18 cellular contexts compared by ENCODE assay signal in the genomic region with DNA sequence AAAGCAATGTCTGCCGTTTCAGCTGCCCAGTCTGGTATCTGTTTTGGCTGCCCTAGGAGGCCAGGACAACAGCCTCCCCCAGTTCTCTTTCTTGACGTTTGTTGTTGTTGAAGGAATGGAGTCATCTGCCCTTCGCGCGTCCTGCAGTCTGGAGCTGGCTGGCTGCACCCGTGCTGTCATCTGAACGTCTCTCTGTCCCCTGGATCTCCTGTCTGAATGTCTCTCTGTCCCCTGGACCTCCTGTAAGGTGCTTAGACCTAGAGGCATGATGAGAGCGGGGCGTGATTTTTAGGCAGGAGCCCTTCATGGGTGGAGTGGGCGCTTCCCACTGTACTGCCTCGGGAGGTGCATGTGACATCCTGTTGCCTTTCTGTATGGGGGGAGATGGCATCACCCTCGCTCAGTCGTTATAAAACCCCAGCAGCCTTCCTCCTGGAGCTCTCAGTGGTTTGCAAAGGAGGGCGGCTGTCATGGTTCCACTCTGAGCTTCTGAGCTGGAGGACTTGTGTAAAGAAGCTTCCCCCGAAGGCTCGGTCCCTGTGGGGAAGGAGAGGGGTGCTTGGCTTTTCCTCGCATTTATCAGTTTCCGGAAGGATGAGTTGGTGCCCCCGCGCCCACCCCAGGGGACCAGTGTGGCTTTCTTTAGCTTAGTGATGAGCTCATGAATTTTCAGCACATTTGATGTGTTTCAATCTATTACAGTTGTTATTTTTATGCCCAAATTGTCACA. TPM values are rescaled to one million over a fixed set of nuclear protein-coding genes. Genes with fewer than 3 reads are reported as not detected.
"Had no signal": no experiment of that assay in that cellular context is flagged by ENCODE, and none has a peak within 500 bp of the region (broad histone marks: within the 10 kb centered on the region; RNA-seq: fewer than 3 reads in every experiment).

No MANE protein-coding gene starts in this region.

- H3K9me3 Mint-ChIP-seq: activated B cell treated with CpG ODN at 0.5 μM for 24 hours; activated CD8-positive, alpha-beta T cell treated with anti-CD3 and anti-CD28 coated beads for 36 hours; activated naive CD4-positive, alpha-beta T cell treated with anti-CD3 and anti-CD28 coated beads, Interleukin-2, amount 50 U/mL, for 24 hours; activated T-cell treated with anti-CD3 and anti-CD28 coated beads, Interleukin-2, amount 50 U/mL, for 4 hours; dendritic cell treated with granulocyte-macrophage colony-stimulating factor and Interleukin-4, amounts not matched to agents 40 ng/mL and 50 ng/mL, for 4 days; effector memory CD8-positive, alpha-beta T cell; mesothelial cell of epicardium; nephron; stimulated activated naive CD8-positive, alpha-beta T cell treated with anti-CD3 and anti-CD28 coated beads, Interleukin-15, Interleukin-2, amounts not matched to agents 100 ng/mL and 50 ng/mL, for 24 hours; T-cell had no signal

- ATAC-seq: activated CD8-positive, alpha-beta T cell treated with anti-CD3 and anti-CD28 coated beads for 36 hours; activated T-cell treated with anti-CD3 and anti-CD28 coated beads, Interleukin-2, amount 50 U/mL, for 4 hours; effector memory CD8-positive, alpha-beta T cell; SK-N-SH treated with all-trans-retinoic acid at 6 μM for 48 hours; T-cell had no signal

- H3K4me3 Mint-ChIP-seq: activated B cell treated with CpG ODN at 0.5 μM for 24 hours; activated CD8-positive, alpha-beta T cell treated with anti-CD3 and anti-CD28 coated beads for 36 hours; activated naive CD4-positive, alpha-beta T cell treated with anti-CD3 and anti-CD28 coated beads, Interleukin-2, amount 50 U/mL, for 24 hours; activated T-cell treated with anti-CD3 and anti-CD28 coated beads, Interleukin-2, amount 50 U/mL, for 4 hours; dendritic cell treated with granulocyte-macrophage colony-stimulating factor and Interleukin-4, amounts not matched to agents 40 ng/mL and 50 ng/mL, for 4 days; effector memory CD8-positive, alpha-beta T cell; mesothelial cell of epicardium; nephron; stimulated activated naive CD8-positive, alpha-beta T cell treated with anti-CD3 and anti-CD28 coated beads, Interleukin-15, Interleukin-2, amounts not matched to agents 100 ng/mL and 50 ng/mL, for 24 hours; T-cell had no signal

- DNase-seq: activated B cell treated with CpG ODN at 0.5 μM for 24 hours; activated CD4-positive, alpha-beta T cell treated with anti-CD3 and anti-CD28 coated beads for 4 hours; activated CD8-positive, alpha-beta T cell treated with anti-CD3 and anti-CD28 coated beads for 36 hours; activated gamma-delta T cell; activated T-cell treated with anti-CD3 and anti-CD28 coated beads, Interleukin-2, amount 50 U/mL, for 4 hours; effector memory CD8-positive, alpha-beta T cell; nucleus accumbens; T-helper 9 cell; trophoblast cell had no signal

- H3K4me1 Mint-ChIP-seq: activated B cell treated with CpG ODN at 0.5 μM for 24 hours; activated naive CD4-positive, alpha-beta T cell treated with anti-CD3 and anti-CD28 coated beads, Interleukin-2, amount 50 U/mL, for 24 hours; mesothelial cell of epicardium; nephron; T-cell had no signal

- H3K27me3 Mint-ChIP-seq: activated naive CD4-positive, alpha-beta T cell treated with anti-CD3 and anti-CD28 coated beads, Interleukin-2, amount 50 U/mL, for 24 hours; stimulated activated naive CD8-positive, alpha-beta T cell treated with anti-CD3 and anti-CD28 coated beads, Interleukin-15, Interleukin-2, amounts not matched to agents 100 ng/mL and 50 ng/mL, for 24 hours had no signal

- H3K36me3 Mint-ChIP-seq: activated naive CD4-positive, alpha-beta T cell treated with anti-CD3 and anti-CD28 coated beads, Interleukin-2, amount 50 U/mL, for 24 hours; mesothelial cell of epicardium; T-cell had no signal

- H3K27ac Mint-ChIP-seq: activated B cell treated with CpG ODN at 0.5 μM for 24 hours; activated CD8-positive, alpha-beta T cell treated with anti-CD3 and anti-CD28 coated beads for 36 hours; activated naive CD4-positive, alpha-beta T cell treated with anti-CD3 and anti-CD28 coated beads, Interleukin-2, amount 50 U/mL, for 24 hours; dendritic cell treated with granulocyte-macrophage colony-stimulating factor and Interleukin-4, amounts not matched to agents 40 ng/mL and 50 ng/mL, for 4 days; effector memory CD8-positive, alpha-beta T cell; mesothelial cell of epicardium; nephron; progenitor cell of endocrine pancreas; stimulated activated naive CD8-positive, alpha-beta T cell treated with anti-CD3 and anti-CD28 coated beads, Interleukin-15, Interleukin-2, amounts not matched to agents 100 ng/mL and 50 ng/mL, for 24 hours; T-cell had no signal

- H3K4me3 ChIP-seq: lung had no signal

RNA-seq across cellular contexts. Expression of a gene that starts 49.8 kb away (rescaled TPM):
- total RNA-seq: activated B cell treated with CpG ODN at 0.5 μM for 24 hours; activated CD8-positive, alpha-beta T cell treated with anti-CD3 and anti-CD28 coated beads for 36 hours had no signal
